Comparison of ENCODE assay signal across 1 cellular context in genomic region chr7:150415161-150416160, GRCh38.
TF ChIP-seq lines count a peak whose summit lies in the region.

No MANE protein-coding gene starts in this region.

TF ChIP-seq in HepG2, 621 proteins besides CTCF, POLR2A, EP300 and RAD21 (continued from another document and continues in another):
- TF ChIP-seq ARID4A (CRISPR knock-in tag; IDR thresholded peaks at IDR 0.05; ENCODE audit: borderline replicate concordance), result peak; percentile 70; the same call in 1 of the 2 replicates
- TF ChIP-seq NR2F2 (IDR thresholded peaks at IDR 0.05; ENCODE audit: borderline replicate concordance, low read depth), result peak; percentile 61; the same call in 1 of the 2 replicates
- TF ChIP-seq HMG20B (CRISPR knock-in tag; conservative IDR thresholded peaks at IDR 0.05), result peak; percentile 86
- peak; percentile 40; the same call in 1 of the 2 replicates for TF ChIP-seq ZNF652 (CRISPR knock-in tag; IDR thresholded peaks at IDR 0.05; ENCODE audit: borderline replicate concordance, low read depth)
- no peak for TF ChIP-seq DDIT3 (CRISPR knock-in tag; IDR thresholded peaks at IDR 0.05)
- peak; percentile 84 for TF ChIP-seq HHEX (CRISPR knock-in tag; IDR thresholded peaks at IDR 0.05)
- TF ChIP-seq TAF15 (IDR thresholded peaks at IDR 0.05; ENCODE audit: low read depth, low read length, poor library complexity, severe bottlenecking), result no peak
- no peak for TF ChIP-seq NFKB2 (CRISPR knock-in tag; IDR thresholded peaks at IDR 0.05; ENCODE audit: borderline replicate concordance)
- peak; percentile 71; the same call in 1 of the 2 replicates for TF ChIP-seq SMAD3 (CRISPR knock-in tag; IDR thresholded peaks at IDR 0.05)
- TF ChIP-seq CAMTA2 (CRISPR knock-in tag; IDR thresholded peaks at IDR 0.05; ENCODE audit: borderline replicate concordance), result no peak
- peak; percentile 86; the same call in 1 of the 2 replicates for TF ChIP-seq ERF (CRISPR knock-in tag; IDR thresholded peaks at IDR 0.05)
- TF ChIP-seq ZMAT3 (CRISPR knock-in tag; conservative IDR thresholded peaks at IDR 0.05), result no peak
- no peak for TF ChIP-seq ZNF816 (CRISPR knock-in tag; IDR thresholded peaks at IDR 0.05; ENCODE audit: borderline replicate concordance)
- TF ChIP-seq SNAPC4 (CRISPR knock-in tag; IDR thresholded peaks at IDR 0.05), result no peak
- TF ChIP-seq NR3C1 (CRISPR knock-in tag; IDR thresholded peaks at IDR 0.05), result no peak
- peak; percentile 98 for TF ChIP-seq SKIL (CRISPR knock-in tag; IDR thresholded peaks at IDR 0.05; ENCODE audit: borderline replicate concordance)
- peak; percentile 83 for TF ChIP-seq SAP130 (CRISPR knock-in tag; IDR thresholded peaks at IDR 0.05; ENCODE audit: low read depth)
- peak; percentile 81; the same call in 1 of the 2 replicates for TF ChIP-seq IKZF5 (CRISPR knock-in tag; IDR thresholded peaks at IDR 0.05)
- peak; percentile 44; the same call in 1 of the 2 replicates for TF ChIP-seq MED1 (CRISPR knock-in tag; IDR thresholded peaks at IDR 0.05)
- TF ChIP-seq KAT7 (CRISPR knock-in tag; IDR thresholded peaks at IDR 0.05; ENCODE audit: borderline replicate concordance), result no peak
- TF ChIP-seq ZBTB4 (CRISPR knock-in tag; IDR thresholded peaks at IDR 0.05; ENCODE audit: borderline replicate concordance), result 0 out of 2 replicates have a peak, but pooled peaks have one; percentile 73
- TF ChIP-seq ZNF274 (CRISPR knock-in tag; IDR thresholded peaks at IDR 0.05), result no peak
- no peak; the same call in 1 of the 2 replicates for TF ChIP-seq ZNF772 (CRISPR knock-in tag; IDR thresholded peaks at IDR 0.05)
- no peak for TF ChIP-seq ZNF383 (CRISPR knock-in tag; IDR thresholded peaks at IDR 0.05; ENCODE audit: borderline replicate concordance)
- TF ChIP-seq RBM22 (optimal IDR thresholded peaks at IDR 0.05; ENCODE audit: low read length), result no peak
- TF ChIP-seq ZSCAN12 (CRISPR knock-in tag; IDR thresholded peaks at IDR 0.05), result no peak
- TF ChIP-seq ZNF354B (CRISPR knock-in tag; IDR thresholded peaks at IDR 0.05), result no peak
- no peak for TF ChIP-seq HES4 (CRISPR knock-in tag; IDR thresholded peaks at IDR 0.05; ENCODE audit: borderline replicate concordance)
- TF ChIP-seq TRIM22 (IDR thresholded peaks at IDR 0.05), result no peak
- TF ChIP-seq MTA3 (CRISPR knock-in tag; IDR thresholded peaks at IDR 0.05), result no peak
- TF ChIP-seq MBD4 (IDR thresholded peaks at IDR 0.05; ENCODE audit: borderline replicate concordance, low read length), result no peak
- peak; percentile 60 for TF ChIP-seq ZNF687 (CRISPR knock-in tag; IDR thresholded peaks at IDR 0.05)
- TF ChIP-seq ZNF124 (CRISPR knock-in tag; IDR thresholded peaks at IDR 0.05), result peak; percentile 65; the same call in 1 of the 2 replicates
- TF ChIP-seq ATM (IDR thresholded peaks at IDR 0.05; ENCODE audit: borderline replicate concordance), result no peak
- TF ChIP-seq TBL1XR1 (IDR thresholded peaks at IDR 0.05; ENCODE audit: borderline replicate concordance, low read length, partially characterized antibody), result peak; percentile 93
- TF ChIP-seq AKAP8 (CRISPR knock-in tag; IDR thresholded peaks at IDR 0.05), result no peak
- TF ChIP-seq KMT2B (CRISPR knock-in tag; IDR thresholded peaks at IDR 0.05), result peak; percentile 25; the same call in 1 of the 2 replicates
